ENCODE assay signal across 1 cellular context in genomic region chr15:51971353-51972133, GRCh38.
A peak's percentile ranks its signal among the peaks of the same experiment; 100 is the strongest.
TF ChIP-seq lines count a peak whose summit lies in the region.

TSS of gene LEO1 (minus strand) at chr15:51971778. CDS start at chr15:51971745, 33 bp downstream.

TF ChIP-seq in K562, 482 proteins besides CTCF, POLR2A, EP300 and RAD21 (continued from another document and continues in another):
- TF ChIP-seq, protein P1, sequence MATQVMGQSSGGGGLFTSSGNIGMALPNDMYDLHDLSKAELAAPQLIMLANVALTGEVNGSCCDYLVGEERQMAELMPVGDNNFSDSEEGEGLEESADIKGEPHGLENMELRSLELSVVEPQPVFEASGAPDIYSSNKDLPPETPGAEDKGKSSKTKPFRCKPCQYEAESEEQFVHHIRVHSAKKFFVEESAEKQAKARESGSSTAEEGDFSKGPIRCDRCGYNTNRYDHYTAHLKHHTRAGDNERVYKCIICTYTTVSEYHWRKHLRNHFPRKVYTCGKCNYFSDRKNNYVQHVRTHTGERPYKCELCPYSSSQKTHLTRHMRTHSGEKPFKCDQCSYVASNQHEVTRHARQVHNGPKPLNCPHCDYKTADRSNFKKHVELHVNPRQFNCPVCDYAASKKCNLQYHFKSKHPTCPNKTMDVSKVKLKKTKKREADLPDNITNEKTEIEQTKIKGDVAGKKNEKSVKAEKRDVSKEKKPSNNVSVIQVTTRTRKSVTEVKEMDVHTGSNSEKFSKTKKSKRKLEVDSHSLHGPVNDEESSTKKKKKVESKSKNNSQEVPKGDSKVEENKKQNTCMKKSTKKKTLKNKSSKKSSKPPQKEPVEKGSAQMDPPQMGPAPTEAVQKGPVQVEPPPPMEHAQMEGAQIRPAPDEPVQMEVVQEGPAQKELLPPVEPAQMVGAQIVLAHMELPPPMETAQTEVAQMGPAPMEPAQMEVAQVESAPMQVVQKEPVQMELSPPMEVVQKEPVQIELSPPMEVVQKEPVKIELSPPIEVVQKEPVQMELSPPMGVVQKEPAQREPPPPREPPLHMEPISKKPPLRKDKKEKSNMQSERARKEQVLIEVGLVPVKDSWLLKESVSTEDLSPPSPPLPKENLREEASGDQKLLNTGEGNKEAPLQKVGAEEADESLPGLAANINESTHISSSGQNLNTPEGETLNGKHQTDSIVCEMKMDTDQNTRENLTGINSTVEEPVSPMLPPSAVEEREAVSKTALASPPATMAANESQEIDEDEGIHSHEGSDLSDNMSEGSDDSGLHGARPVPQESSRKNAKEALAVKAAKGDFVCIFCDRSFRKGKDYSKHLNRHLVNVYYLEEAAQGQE (CRISPR knock-in tag; IDR thresholded peaks at IDR 0.05; ENCODE audit: low read depth): peak; percentile 74; the same call in 1 of the 2 replicates
- no peak for TF ChIP-seq ZNF717 (CRISPR knock-in tag; IDR thresholded peaks at IDR 0.05)
- no peak for TF ChIP-seq ZNF354B (CRISPR knock-in tag; IDR thresholded peaks at IDR 0.05)
- no peak for TF ChIP-seq ILK (tag; IDR thresholded peaks at IDR 0.05; ENCODE audit: borderline replicate concordance, low read depth)
- TF ChIP-seq, protein P2, sequence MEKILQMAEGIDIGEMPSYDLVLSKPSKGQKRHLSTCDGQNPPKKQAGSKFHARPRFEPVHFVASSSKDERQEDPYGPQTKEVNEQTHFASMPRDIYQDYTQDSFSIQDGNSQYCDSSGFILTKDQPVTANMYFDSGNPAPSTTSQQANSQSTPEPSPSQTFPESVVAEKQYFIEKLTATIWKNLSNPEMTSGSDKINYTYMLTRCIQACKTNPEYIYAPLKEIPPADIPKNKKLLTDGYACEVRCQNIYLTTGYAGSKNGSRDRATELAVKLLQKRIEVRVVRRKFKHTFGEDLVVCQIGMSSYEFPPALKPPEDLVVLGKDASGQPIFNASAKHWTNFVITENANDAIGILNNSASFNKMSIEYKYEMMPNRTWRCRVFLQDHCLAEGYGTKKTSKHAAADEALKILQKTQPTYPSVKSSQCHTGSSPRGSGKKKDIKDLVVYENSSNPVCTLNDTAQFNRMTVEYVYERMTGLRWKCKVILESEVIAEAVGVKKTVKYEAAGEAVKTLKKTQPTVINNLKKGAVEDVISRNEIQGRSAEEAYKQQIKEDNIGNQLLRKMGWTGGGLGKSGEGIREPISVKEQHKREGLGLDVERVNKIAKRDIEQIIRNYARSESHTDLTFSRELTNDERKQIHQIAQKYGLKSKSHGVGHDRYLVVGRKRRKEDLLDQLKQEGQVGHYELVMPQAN (IDR thresholded peaks at IDR 0.05; ENCODE audit: borderline replicate concordance): peak; percentile 83; the same call in 1 of the 2 replicates
- TF ChIP-seq KDM2B (CRISPR knock-in tag; IDR thresholded peaks at IDR 0.05): no peak
- TF ChIP-seq, protein P3, sequence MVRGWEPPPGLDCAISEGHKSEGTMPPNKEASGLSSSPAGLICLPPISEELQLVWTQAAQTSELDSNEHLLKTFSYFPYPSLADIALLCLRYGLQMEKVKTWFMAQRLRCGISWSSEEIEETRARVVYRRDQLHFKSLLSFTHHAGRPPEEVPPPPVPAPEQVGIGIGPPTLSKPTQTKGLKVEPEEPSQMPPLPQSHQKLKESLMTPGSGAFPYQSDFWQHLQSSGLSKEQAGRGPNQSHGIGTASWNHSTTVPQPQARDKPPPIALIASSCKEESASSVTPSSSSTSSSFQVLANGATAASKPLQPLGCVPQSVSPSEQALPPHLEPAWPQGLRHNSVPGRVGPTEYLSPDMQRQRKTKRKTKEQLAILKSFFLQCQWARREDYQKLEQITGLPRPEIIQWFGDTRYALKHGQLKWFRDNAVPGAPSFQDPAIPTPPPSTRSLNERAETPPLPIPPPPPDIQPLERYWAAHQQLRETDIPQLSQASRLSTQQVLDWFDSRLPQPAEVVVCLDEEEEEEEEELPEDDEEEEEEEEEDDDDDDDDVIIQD (CRISPR knock-in tag; IDR thresholded peaks at IDR 0.05): no peak
- TF ChIP-seq SMARCB1 (IDR thresholded peaks at IDR 0.05; ENCODE audit: insufficient read length, low read depth): no peak
- peak; percentile 78 for TF ChIP-seq ATF7 (IDR thresholded peaks at IDR 0.05)
- TF ChIP-seq IFI16 (CRISPR knock-in tag; IDR thresholded peaks at IDR 0.05): no peak
- TF ChIP-seq, protein P4, sequence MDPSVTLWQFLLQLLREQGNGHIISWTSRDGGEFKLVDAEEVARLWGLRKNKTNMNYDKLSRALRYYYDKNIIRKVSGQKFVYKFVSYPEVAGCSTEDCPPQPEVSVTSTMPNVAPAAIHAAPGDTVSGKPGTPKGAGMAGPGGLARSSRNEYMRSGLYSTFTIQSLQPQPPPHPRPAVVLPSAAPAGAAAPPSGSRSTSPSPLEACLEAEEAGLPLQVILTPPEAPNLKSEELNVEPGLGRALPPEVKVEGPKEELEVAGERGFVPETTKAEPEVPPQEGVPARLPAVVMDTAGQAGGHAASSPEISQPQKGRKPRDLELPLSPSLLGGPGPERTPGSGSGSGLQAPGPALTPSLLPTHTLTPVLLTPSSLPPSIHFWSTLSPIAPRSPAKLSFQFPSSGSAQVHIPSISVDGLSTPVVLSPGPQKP (CRISPR knock-in tag; IDR thresholded peaks at IDR 0.05): no peak
- no peak for TF ChIP-seq MECOM (CRISPR knock-in tag; IDR thresholded peaks at IDR 0.05)
- no peak for TF ChIP-seq ZNF551 (CRISPR knock-in tag; IDR thresholded peaks at IDR 0.05)
- no peak for TF ChIP-seq MIER1 (IDR thresholded peaks at IDR 0.05; ENCODE audit: low read depth)
- TF ChIP-seq PHTF2 (CRISPR knock-in tag; IDR thresholded peaks at IDR 0.05): no peak
- peak; percentile 57; the same call in 1 of the 2 replicates for TF ChIP-seq ERF (CRISPR knock-in tag; IDR thresholded peaks at IDR 0.05)
- TF ChIP-seq ZNF518B (CRISPR knock-in tag; IDR thresholded peaks at IDR 0.05): no peak
- peak; percentile 72; the same call in 1 of the 2 replicates for TF ChIP-seq POLR2AphosphoS2 (IDR thresholded peaks at IDR 0.05; ENCODE audit: low read length)
- no peak for TF ChIP-seq ATF3 (IDR thresholded peaks at IDR 0.05)
- 0 out of 2 replicates have a peak, but pooled peaks have one; percentile 16 for TF ChIP-seq ATF3 (CRISPR knock-in tag; conservative IDR thresholded peaks at IDR 0.05)
- peak; percentile 72; the same call in 1 of the 2 replicates for TF ChIP-seq ZC3H8 (IDR thresholded peaks at IDR 0.05)
- TF ChIP-seq DEAF1 (CRISPR knock-in tag; IDR thresholded peaks at IDR 0.05): no peak
- 0 out of 2 replicates have a peak, but pooled peaks have one; percentile 77 for TF ChIP-seq ZNF57 (CRISPR knock-in tag; IDR thresholded peaks at IDR 0.05)
- TF ChIP-seq, protein P5, sequence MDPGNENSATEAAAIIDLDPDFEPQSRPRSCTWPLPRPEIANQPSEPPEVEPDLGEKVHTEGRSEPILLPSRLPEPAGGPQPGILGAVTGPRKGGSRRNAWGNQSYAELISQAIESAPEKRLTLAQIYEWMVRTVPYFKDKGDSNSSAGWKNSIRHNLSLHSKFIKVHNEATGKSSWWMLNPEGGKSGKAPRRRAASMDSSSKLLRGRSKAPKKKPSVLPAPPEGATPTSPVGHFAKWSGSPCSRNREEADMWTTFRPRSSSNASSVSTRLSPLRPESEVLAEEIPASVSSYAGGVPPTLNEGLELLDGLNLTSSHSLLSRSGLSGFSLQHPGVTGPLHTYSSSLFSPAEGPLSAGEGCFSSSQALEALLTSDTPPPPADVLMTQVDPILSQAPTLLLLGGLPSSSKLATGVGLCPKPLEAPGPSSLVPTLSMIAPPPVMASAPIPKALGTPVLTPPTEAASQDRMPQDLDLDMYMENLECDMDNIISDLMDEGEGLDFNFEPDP (CRISPR knock-in tag; IDR thresholded peaks at IDR 0.05): no peak
- no peak for TF ChIP-seq TEAD2 (tag; IDR thresholded peaks at IDR 0.05)
- peak; percentile 68; the same call in 1 of the 2 replicates for TF ChIP-seq ETV5 (CRISPR knock-in tag; IDR thresholded peaks at IDR 0.05; ENCODE audit: low read depth)
- TF ChIP-seq SAFB (IDR thresholded peaks at IDR 0.05; ENCODE audit: borderline replicate concordance, low read depth, low read length): no peak
- TF ChIP-seq COPS2 (conservative IDR thresholded peaks at IDR 0.05): no peak
- TF ChIP-seq ZNF23 (CRISPR knock-in tag; IDR thresholded peaks at IDR 0.05): no peak
- no peak for TF ChIP-seq GATA2 (CRISPR knock-in tag; IDR thresholded peaks at IDR 0.05)
- 0 out of 2 replicates have a peak, but pooled peaks have one; percentile 89 for TF ChIP-seq KAT7 (CRISPR knock-in tag; IDR thresholded peaks at IDR 0.05; ENCODE audit: borderline replicate concordance)
- no peak for TF ChIP-seq ETV6 (IDR thresholded peaks at IDR 0.05; ENCODE audit: borderline replicate concordance in 1 of 2, low read depth in 2 of 2, low read length in 1 of 2)
- TF ChIP-seq ETV6 (CRISPR knock-in tag; IDR thresholded peaks at IDR 0.05; ENCODE audit: borderline replicate concordance): peak; percentile 58; the same call in 1 of the 2 replicates
- TF ChIP-seq ZNF778 (CRISPR knock-in tag; IDR thresholded peaks at IDR 0.05): no peak
- TF ChIP-seq, protein P6, sequence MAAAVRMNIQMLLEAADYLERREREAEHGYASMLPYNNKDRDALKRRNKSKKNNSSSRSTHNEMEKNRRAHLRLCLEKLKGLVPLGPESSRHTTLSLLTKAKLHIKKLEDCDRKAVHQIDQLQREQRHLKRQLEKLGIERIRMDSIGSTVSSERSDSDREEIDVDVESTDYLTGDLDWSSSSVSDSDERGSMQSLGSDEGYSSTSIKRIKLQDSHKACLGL (CRISPR knock-in tag; IDR thresholded peaks at IDR 0.05; ENCODE audit: borderline replicate concordance, poor library complexity, severe bottlenecking): no peak
- peak; percentile 45 to 57; a peak in 3 of 4 replicates for TF ChIP-seq TEAD1 (CRISPR knock-in tag; IDR thresholded peaks at IDR 0.05)
- TF ChIP-seq HNRNPLL (IDR thresholded peaks at IDR 0.05; ENCODE audit: low read depth, low read length, poor library complexity, severe bottlenecking): peak; percentile 69
- TF ChIP-seq RBBP5 (IDR thresholded peaks at IDR 0.05; ENCODE audit: borderline replicate concordance, insufficient read depth, low read length, poor library complexity, severe bottlenecking): peak; percentile 96
- TF ChIP-seq ZFP1 (CRISPR knock-in tag; IDR thresholded peaks at IDR 0.05): no peak
- TF ChIP-seq EGR1 (conservative IDR thresholded peaks at IDR 0.05): no peak
- TF ChIP-seq NCOA1 (IDR thresholded peaks at IDR 0.05; ENCODE audit: low read depth): 0 out of 2 replicates have a peak, but pooled peaks have one; percentile 54
- TF ChIP-seq THRAP3 (IDR thresholded peaks at IDR 0.05; ENCODE audit: borderline replicate concordance): no peak
- peak; percentile 73 to 95 (median 89) for TF ChIP-seq YY1 (IDR thresholded peaks at IDR 0.05; ENCODE audit: borderline replicate concordance in 1 of 3, control insufficient read depth in 1 of 3, extremely low read depth in 1 of 3, insufficient read depth in 3 of 3, insufficient read length in 1 of 3, insufficient replicate concordance in 2 of 3, low read depth in 1 of 3, low read length in 2 of 3)
- TF ChIP-seq HNRNPK (IDR thresholded peaks at IDR 0.05; ENCODE audit: low read depth, low read length, poor library complexity, severe bottlenecking): no peak
- TF ChIP-seq POLR2AphosphoS5 (IDR thresholded peaks at IDR 0.05; ENCODE audit: control insufficient read depth, insufficient read depth, low read depth, low read length): peak; percentile 75; the same call in 1 of the 2 replicates
- TF ChIP-seq, protein P7, sequence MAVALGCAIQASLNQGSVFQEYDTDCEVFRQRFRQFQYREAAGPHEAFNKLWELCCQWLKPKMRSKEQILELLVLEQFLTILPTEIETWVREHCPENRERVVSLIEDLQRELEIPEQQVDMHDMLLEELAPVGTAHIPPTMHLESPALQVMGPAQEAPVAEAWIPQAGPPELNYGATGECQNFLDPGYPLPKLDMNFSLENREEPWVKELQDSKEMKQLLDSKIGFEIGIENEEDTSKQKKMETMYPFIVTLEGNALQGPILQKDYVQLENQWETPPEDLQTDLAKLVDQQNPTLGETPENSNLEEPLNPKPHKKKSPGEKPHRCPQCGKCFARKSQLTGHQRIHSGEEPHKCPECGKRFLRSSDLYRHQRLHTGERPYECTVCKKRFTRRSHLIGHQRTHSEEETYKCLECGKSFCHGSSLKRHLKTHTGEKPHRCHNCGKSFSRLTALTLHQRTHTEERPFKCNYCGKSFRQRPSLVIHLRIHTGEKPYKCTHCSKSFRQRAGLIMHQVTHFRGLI (CRISPR knock-in tag; IDR thresholded peaks at IDR 0.05): no peak
- TF ChIP-seq ZFX (CRISPR knock-in tag; IDR thresholded peaks at IDR 0.05): peak; percentile 66
- peak; percentile 59 for TF ChIP-seq RB1 (IDR thresholded peaks at IDR 0.05; ENCODE audit: low read depth)
